Comparison of ENCODE assay signal across 8 cellular contexts in the genomic region with DNA sequence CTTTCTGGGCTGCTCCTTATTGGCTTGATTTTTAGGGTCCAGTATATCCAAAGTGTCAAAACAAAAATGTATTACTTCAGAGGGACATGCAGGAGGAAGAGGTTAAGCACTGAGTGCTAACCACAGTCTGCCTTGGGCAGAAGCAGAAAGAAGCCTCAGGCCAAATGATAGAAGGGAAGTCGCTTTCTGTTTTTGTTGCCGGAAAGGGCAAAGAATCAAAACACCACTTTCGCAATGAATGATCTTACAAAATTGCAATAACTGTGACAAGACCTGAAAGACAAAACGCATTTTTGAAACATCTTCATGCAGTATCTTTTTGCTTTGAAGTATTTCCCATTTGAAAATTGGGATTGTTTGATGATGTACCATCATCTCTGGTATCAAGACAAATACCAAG.
DNase-seq lines count a peak whose midpoint lies in the region; ATAC-seq and TF ChIP-seq lines count a peak whose summit lies in the region.

No MANE protein-coding gene starts in this region.

- H3K79me1 ChIP-seq in mesenchymal stem cell (replicated peaks; ENCODE audit: low read length, poor library complexity, severe bottlenecking): peaks cover 2% of the 10 kb centered on the region

- H3K9ac ChIP-seq in mesenchymal stem cell (ENCODE audit: low read length): no peak overlapping the region

- no peak overlapping the region for H3K4me2 ChIP-seq in mesenchymal stem cell (ENCODE audit: low read length, poor library complexity, severe bottlenecking)

- H3K4ac ChIP-seq in mesenchymal stem cell (ENCODE audit: low read depth in 1 of 2, low read length in 2 of 2): no peak overlapping the region

- H2BK12ac ChIP-seq in mesenchymal stem cell (ENCODE audit: low read length in 2 of 2): no peak overlapping the region

- TF ChIP-seq CTCF in Peyer's patch (IDR thresholded peaks at IDR 0.05): no peak

- ATAC-seq in HG02885 (IDR thresholded peaks at IDR 0.05; ENCODE audit: poor library complexity, unreplicated experiment): peak; percentile 93

- no peaks in the 10 kb centered on the region for H3K27me3 ChIP-seq in Peyer's patch
- H3K27me3 ChIP-seq in mesenchymal stem cell (ENCODE audit: control insufficient read depth in 1 of 2, insufficient read depth in 1 of 2, low read length in 2 of 2): no peaks in the 10 kb centered on the region

- H2AFZ ChIP-seq in mesenchymal stem cell (ENCODE audit: low read depth, low read length): no peak overlapping the region

- H3K18ac ChIP-seq in mesenchymal stem cell (ENCODE audit: low read depth in 1 of 2, low read length in 2 of 2): no peak overlapping the region

- H4K91ac ChIP-seq in mesenchymal stem cell (ENCODE audit: low read length): no peak overlapping the region

- H3K9me3 ChIP-seq in Peyer's patch (no peaks in the 10 kb centered on the region), mesenchymal stem cell (ENCODE audit: control insufficient read depth, low read length) (no peaks in the 10 kb centered on the region)

- no peak overlapping the region for H2BK15ac ChIP-seq in mesenchymal stem cell (ENCODE audit: low read depth, poor library complexity, severe bottlenecking)

- H4K8ac ChIP-seq in mesenchymal stem cell (ENCODE audit: low read length): no peak overlapping the region

- no peak overlapping the region for H2BK5ac ChIP-seq in mesenchymal stem cell (ENCODE audit: low read depth, low read length, poor library complexity, severe bottlenecking)

- DNase-seq in activated naive CD4-positive, alpha-beta T cell treated with Interleukin-2 at 50 U/mL for 16 hours: peak; percentile 4
- DNase-seq in activated naive CD4-positive, alpha-beta T cell treated with anti-CD3 and anti-CD28 coated beads, Interleukin-2, amount 50 U/mL, for 16 hours: no peak
- DNase-seq in Peyer's patch: peak in 2 of 3 donors; percentile 25 to 51
- peak; percentile 30 for DNase-seq in mesenchymal stem cell
- DNase-seq in H4 (ENCODE audit: low spot score): no peak
- DNase-seq in NCI-H774 (lab: John Stamatoyannopoulos, UW): no peak
- DNase-seq in SHP77 (lab: John Stamatoyannopoulos, UW): no peak

- WGBS in mesenchymal stem cell: 77% methylated on average over 2 of the region's 4 CpGs

- H3K23ac ChIP-seq in mesenchymal stem cell (ENCODE audit: low read length in 2 of 2): no peak overlapping the region

- no peaks in the 10 kb centered on the region for H3K36me3 ChIP-seq in Peyer's patch
- no peaks in the 10 kb centered on the region for H3K36me3 ChIP-seq in mesenchymal stem cell (ENCODE audit: control insufficient read depth in 1 of 2, insufficient read depth in 2 of 2, low read depth in 1 of 2, low read length in 2 of 2)

- H3K27ac ChIP-seq in Peyer's patch (peak overlapping the region in 2 of 4 donors; percentile 54 to 61), mesenchymal stem cell (ENCODE audit: low read length, poor library complexity, severe bottlenecking) (peak overlapping the region; percentile 13)

- TF ChIP-seq POLR2A in Peyer's patch (IDR thresholded peaks at IDR 0.05): no peak

- peaks cover 0 to 21% (median 0%) of the 10 kb centered on the region in 4 donors for H3K4me1 ChIP-seq in Peyer's patch
- no peaks in the 10 kb centered on the region for H3K4me1 ChIP-seq in mesenchymal stem cell (ENCODE audit: control insufficient read depth, insufficient read depth, low read depth, low read length)

- no peak overlapping the region for H2AK5ac ChIP-seq in mesenchymal stem cell (ENCODE audit: low read length, severe bottlenecking)

- no peak overlapping the region for H3K4me3 ChIP-seq in Peyer's patch
- no peak overlapping the region for H3K4me3 ChIP-seq in mesenchymal stem cell (ENCODE audit: insufficient read depth in 1 of 2, low read depth in 1 of 2, low read length in 2 of 2)

- H3K14ac ChIP-seq in mesenchymal stem cell (ENCODE audit: low read length in 2 of 2): no peak overlapping the region

- H2BK120ac ChIP-seq in mesenchymal stem cell (ENCODE audit: low read depth, low read length): no peak overlapping the region

Comparison
In these comparisons a context has a peak if more than half of its experiments do, and no peak if none do; other contexts are left out.
1. DNase-seq: peak in activated naive CD4-positive, alpha-beta T cell treated with Interleukin-2 at 50 U/mL for 16 hours (single experiment), Peyer's patch (2 of 3) and mesenchymal stem cell (single experiment); none in activated naive CD4-positive, alpha-beta T cell treated with anti-CD3 and anti-CD28 coated beads, Interleukin-2, amount 50 U/mL, for 16 hours (single experiment), H4 (single experiment), NCI-H774 (single experiment) and SHP77 (0 of 2).